In genomic region chr3:61247191-61247590, GRCh38 we compare ENCODE assay signal across 34 cellular contexts.
"Had no signal": no experiment of that assay in that cellular context is flagged by ENCODE, and none has a peak within 500 bp of the region (broad histone marks: within the 10 kb centered on the region; RNA-seq: fewer than 3 reads in every experiment).

No MANE protein-coding gene starts in this region.

- ATAC-seq: activated CD4-positive, alpha-beta T cell treated with anti-CD3 and anti-CD28 coated beads for 36 hours; activated CD4-positive, CD25-positive, alpha-beta regulatory T cell treated with anti-CD3 and anti-CD28 coated beads, Interleukin-2, amount 50 U/mL, for 24 hours; activated CD8-positive, alpha-beta T cell treated with anti-CD3 and anti-CD28 coated beads, Interleukin-2, amount 10 ng/mL, durations not matched to agents 7 days and 5 days; activated naive CD4-positive, alpha-beta T cell treated with anti-CD3 and anti-CD28 coated beads, Interleukin-2, amount 50 U/mL, for 72 hours; activated T-cell treated with anti-CD3 and anti-CD28 coated beads, Interleukin-2, amount 50 U/mL, for 4 hours; Panc1 had no signal

- H3K27me3 ChIP-seq: SJCRH30 had no signal

- H3K4me3 Mint-ChIP-seq: activated CD4-positive, alpha-beta T cell treated with anti-CD3 and anti-CD28 coated beads for 36 hours; activated CD4-positive, alpha-beta T cell treated with anti-CD3 and anti-CD28 coated beads, Interleukin-2, amount 10 ng/mL, durations not matched to agents 7 days and 5 days; activated CD8-positive, alpha-beta T cell treated with anti-CD3 and anti-CD28 coated beads, Interleukin-2, amount 10 ng/mL, durations not matched to agents 7 days and 5 days; activated naive CD4-positive, alpha-beta T cell treated with anti-CD3 and anti-CD28 coated beads for 36 hours; activated T-cell treated with anti-CD3 and anti-CD28 coated beads, Interleukin-2, amount 50 U/mL, for 4 hours; activated T-helper 1 cell treated with anti-CD3 and anti-CD28 coated beads, Interleukin-12 subunit alpha, Interleukin-12 subunit beta, Interleukin-2, Interleukin-4 antibody, amounts not matched to agents 30 ng/mL and 10 ng/mL and 1 ng/mL, durations not matched to agents 14 hours and 24 hours and 36 hours; brain; central memory CD8-positive, alpha-beta T cell had no signal

- H3K27ac Mint-ChIP-seq: activated CD4-positive, alpha-beta T cell treated with anti-CD3 and anti-CD28 coated beads for 36 hours; activated CD4-positive, alpha-beta T cell treated with anti-CD3 and anti-CD28 coated beads, Interleukin-2, amount 10 ng/mL, durations not matched to agents 7 days and 5 days; activated CD8-positive, alpha-beta T cell treated with anti-CD3 and anti-CD28 coated beads, Interleukin-2, amount 10 ng/mL, durations not matched to agents 7 days and 5 days; activated naive CD4-positive, alpha-beta T cell treated with anti-CD3 and anti-CD28 coated beads for 36 hours; activated naive CD4-positive, alpha-beta T cell treated with anti-CD3 and anti-CD28 coated beads, Interleukin-2, amount 50 U/mL, for 72 hours; activated T-helper 1 cell treated with anti-CD3 and anti-CD28 coated beads, Interleukin-12 subunit alpha, Interleukin-12 subunit beta, Interleukin-2, Interleukin-4 antibody, amounts not matched to agents 30 ng/mL and 10 ng/mL and 1 ng/mL, durations not matched to agents 14 hours and 24 hours and 36 hours had no signal

- H3K27me3 Mint-ChIP-seq: activated CD4-positive, alpha-beta T cell treated with anti-CD3 and anti-CD28 coated beads for 36 hours; activated CD4-positive, alpha-beta T cell treated with anti-CD3 and anti-CD28 coated beads, Interleukin-2, amount 10 ng/mL, durations not matched to agents 7 days and 5 days; brain had no signal

- H3K9me3 Mint-ChIP-seq: activated CD4-positive, alpha-beta T cell treated with anti-CD3 and anti-CD28 coated beads, Interleukin-2, amount 10 ng/mL, durations not matched to agents 7 days and 5 days; activated naive CD4-positive, alpha-beta T cell treated with anti-CD3 and anti-CD28 coated beads for 36 hours; activated naive CD4-positive, alpha-beta T cell treated with anti-CD3 and anti-CD28 coated beads, Interleukin-2, amount 50 U/mL, for 72 hours; activated T-cell treated with anti-CD3 and anti-CD28 coated beads, Interleukin-2, amount 50 U/mL, for 4 hours; activated T-helper 1 cell treated with anti-CD3 and anti-CD28 coated beads, Interleukin-12 subunit alpha, Interleukin-12 subunit beta, Interleukin-2, Interleukin-4 antibody, amounts not matched to agents 30 ng/mL and 10 ng/mL and 1 ng/mL, durations not matched to agents 14 hours and 24 hours and 36 hours; central memory CD8-positive, alpha-beta T cell had no signal

- DNase-seq: activated CD4-positive, alpha-beta T cell treated with anti-CD3 and anti-CD28 coated beads for 36 hours; activated CD4-positive, alpha-beta T cell treated with anti-CD3 and anti-CD28 coated beads, Interleukin-2, amount 10 ng/mL, durations not matched to agents 7 days and 5 days; activated CD4-positive, alpha-beta T cell treated with anti-CD3 and anti-CD28 coated beads, Interleukin-2, amount 50 U/mL, for 48 hours; activated CD8-positive, alpha-beta memory T cell treated with anti-CD3 and anti-CD28 coated beads, Interleukin-2, amount 50 U/mL, for 4 hours; activated CD8-positive, alpha-beta T cell treated with anti-CD3 and anti-CD28 coated beads, Interleukin-2, amount 10 ng/mL, durations not matched to agents 7 days and 5 days; activated gamma-delta T cell treated with Interleukin-2 at 50 U/mL for 16 hours; activated naive CD4-positive, alpha-beta T cell treated with anti-CD3 and anti-CD28 coated beads for 36 hours; activated T-cell treated with anti-CD3 and anti-CD28 coated beads for 4 hours; activated T-cell treated with anti-CD3 and anti-CD28 coated beads, Interleukin-2, amount 50 U/mL, for 4 hours; MM.1S; MV-4-11; NCI-H1092; NCI-H1436 treated with DMSO at 0.1 percent for 48 hours; NCI-H187; NCI-H2029 treated with DMSO at 0.1 percent for 48 hours; NCI-H2107; NCI-H2171; NCI-H446; NCI-H510A treated with DMSO at 0.1 percent for 48 hours; NCI-H526 treated with DMSO at 0.1 percent for 48 hours; NCI-H774; SHP77; SJCRH30; T-helper 1 cell; T-helper 2 cell; T-helper 9 cell had no signal

- H3K9me3 ChIP-seq: SJCRH30 had no signal

- H3K27ac ChIP-seq: KMS-11, SJCRH30, SK-N-MC had no signal

- H3K36me3 ChIP-seq: SJCRH30 had no signal

- H3K4me3 ChIP-seq: SJCRH30, SK-N-MC had no signal

- H3K36me3 Mint-ChIP-seq: brain had no signal
